1 cellular context compared by ENCODE assay signal in the genomic region with DNA sequence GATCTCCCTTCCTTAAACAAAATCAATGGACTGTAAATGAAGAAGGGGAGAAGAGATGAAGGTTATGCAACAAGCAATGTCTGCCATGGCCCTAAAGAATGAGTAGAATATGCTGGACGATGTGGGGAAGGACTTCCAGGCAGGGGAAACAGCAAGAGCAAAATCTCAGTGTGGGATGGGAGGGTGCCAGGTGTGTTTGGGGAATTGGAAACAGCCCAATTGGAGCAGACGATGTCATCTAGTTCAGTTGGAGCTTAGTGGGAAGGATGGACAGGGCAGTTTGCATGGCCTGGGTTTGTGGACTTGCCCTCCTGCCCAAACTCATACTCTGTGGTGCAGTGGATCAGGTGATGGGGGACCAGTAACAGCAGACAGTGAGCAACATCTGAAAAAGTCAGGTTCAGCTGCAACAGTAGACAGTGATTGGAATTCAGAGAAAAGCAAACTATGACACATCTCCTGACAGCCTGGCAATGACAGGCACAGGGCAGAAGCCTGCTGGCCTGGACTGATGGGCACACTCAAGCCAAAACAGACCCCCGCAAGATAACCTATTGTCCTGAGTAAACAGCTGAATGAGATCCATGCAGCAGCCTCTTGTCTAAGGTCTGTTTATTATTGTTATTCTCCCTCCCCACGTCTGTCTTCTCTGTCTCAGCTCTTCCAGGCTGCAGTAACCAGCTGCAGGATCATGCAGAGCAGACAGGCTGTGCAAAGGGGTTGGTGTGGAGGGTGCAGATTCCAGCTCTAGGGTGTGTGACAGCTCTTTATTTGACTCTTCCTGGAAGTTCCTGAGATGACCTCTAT.
A peak's percentile ranks its signal among the peaks of the same experiment; 100 is the strongest.
TF ChIP-seq lines count a peak whose summit lies in the region.

No MANE protein-coding gene starts in this region.

TF ChIP-seq in SK-N-SH, 30 proteins besides CTCF, POLR2A, EP300 and RAD21:
- TF ChIP-seq, protein P1, sequence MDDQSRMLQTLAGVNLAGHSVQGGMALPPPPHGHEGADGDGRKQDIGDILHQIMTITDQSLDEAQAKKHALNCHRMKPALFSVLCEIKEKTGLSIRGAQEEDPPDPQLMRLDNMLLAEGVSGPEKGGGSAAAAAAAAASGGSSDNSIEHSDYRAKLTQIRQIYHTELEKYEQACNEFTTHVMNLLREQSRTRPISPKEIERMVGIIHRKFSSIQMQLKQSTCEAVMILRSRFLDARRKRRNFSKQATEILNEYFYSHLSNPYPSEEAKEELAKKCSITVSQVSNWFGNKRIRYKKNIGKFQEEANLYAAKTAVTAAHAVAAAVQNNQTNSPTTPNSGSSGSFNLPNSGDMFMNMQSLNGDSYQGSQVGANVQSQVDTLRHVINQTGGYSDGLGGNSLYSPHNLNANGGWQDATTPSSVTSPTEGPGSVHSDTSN (IDR thresholded peaks at IDR 0.05), result no peak
- TF ChIP-seq CHD2 (IDR thresholded peaks at IDR 0.05; ENCODE audit: low read length, partially characterized antibody) (no peak), MXI1 (IDR thresholded peaks at IDR 0.05; ENCODE audit: low read depth, low read length) (peak; percentile 19; the same call in 1 of the 2 replicates)
